ENCODE assay signal across 8 cellular contexts in the genomic region with DNA sequence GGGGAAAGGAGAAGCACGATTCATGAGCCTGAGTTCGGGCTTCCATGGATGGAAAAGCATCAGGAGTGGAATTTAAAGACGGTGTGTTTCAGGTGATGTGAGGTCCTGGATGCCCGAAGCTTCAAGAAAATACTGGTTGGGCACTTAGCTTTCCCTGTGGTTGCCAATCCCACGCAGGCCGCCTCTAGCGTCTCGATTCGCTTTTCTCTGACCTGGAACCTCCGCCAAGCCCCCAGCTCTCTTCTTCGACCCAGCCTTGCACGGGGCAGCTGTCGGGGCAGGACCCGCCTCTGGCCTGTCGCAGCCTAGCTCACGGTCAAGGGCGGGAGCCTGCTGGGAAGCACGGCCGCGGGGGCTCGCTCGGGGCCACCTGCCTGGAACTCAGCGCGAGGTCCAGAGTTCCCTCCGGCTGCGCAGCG. TPM values are rescaled to one million over a fixed set of nuclear protein-coding genes. Genes with fewer than 3 reads are reported as not detected.
DNase-seq lines count a peak whose midpoint lies in the region; ATAC-seq and TF ChIP-seq lines count a peak whose summit lies in the region.

No MANE protein-coding gene starts in this region.

- H3K4me1 Mint-ChIP-seq in neural progenitor cell: peaks cover 11% of the 10 kb centered on the region

- H3K36me3 ChIP-seq in BLaER1: peaks cover 28% of the 10 kb centered on the region
- H3K36me3 ChIP-seq in NT2/D1 (ENCODE audit: insufficient read depth, insufficient read length, low read length): no peaks in the 10 kb centered on the region
- peaks cover 8% of the 10 kb centered on the region for H3K36me3 ChIP-seq in neural progenitor cell

- H3K4me1 ChIP-seq in BLaER1 (peaks cover 12% of the 10 kb centered on the region), NT2/D1 (ENCODE audit: insufficient read depth, insufficient read length) (no peaks in the 10 kb centered on the region), neural progenitor cell (peaks cover 8% of the 10 kb centered on the region)

- H4K20me1 ChIP-seq in BLaER1 (no peaks in the 10 kb centered on the region), neural progenitor cell (ENCODE audit: low read depth) (no peaks in the 10 kb centered on the region)

- H3K9ac ChIP-seq in BLaER1: no peak overlapping the region
- H3K9ac ChIP-seq in NT2/D1 (ENCODE audit: insufficient read length, low read depth): peak overlapping the region; percentile 67
- no peak overlapping the region for H3K9ac ChIP-seq in neural progenitor cell

- H3K4me3 Mint-ChIP-seq in neural progenitor cell: peak overlapping the region; percentile 79

- TF ChIP-seq CTCF in epithelial cell of esophagus (IDR thresholded peaks at IDR 0.05; ENCODE audit: insufficient read depth, low read depth, low read length, missing control alignments): no peak
- TF ChIP-seq CTCF in neural progenitor cell (IDR thresholded peaks at IDR 0.05): no peak

- no peak overlapping the region for H3K27ac Mint-ChIP-seq in neural progenitor cell

- H3K4me3 ChIP-seq in BLaER1: peak overlapping the region; percentile 60
- H3K4me3 ChIP-seq in NT2/D1 (ENCODE audit: insufficient read length, low read depth): peak overlapping the region; percentile 46
- H3K4me3 ChIP-seq in epithelial cell of esophagus (ENCODE audit: low read length): peak overlapping the region; percentile 51
- peak overlapping the region; percentile 65 for H3K4me3 ChIP-seq in neural progenitor cell

- H3F3A ChIP-seq in neural progenitor cell (ENCODE audit: low read depth): peaks cover 4% of the 10 kb centered on the region

- ATAC-seq in HG02610 (IDR thresholded peaks at IDR 0.05; ENCODE audit: unreplicated experiment) (no peak), HG03439 (IDR thresholded peaks at IDR 0.05; ENCODE audit: unreplicated experiment) (no peak)

- H3K4me2 ChIP-seq in BLaER1: peak overlapping the region; percentile 70
- H3K4me2 ChIP-seq in neural progenitor cell: peak overlapping the region; percentile 99

- H3K36me3 Mint-ChIP-seq in neural progenitor cell: no peaks in the 10 kb centered on the region

- H3K9me3 Mint-ChIP-seq in neural progenitor cell: peaks cover 25% of the 10 kb centered on the region

- H3K27ac ChIP-seq in BLaER1 (no peak overlapping the region), neural progenitor cell (no peak overlapping the region)

- H3K9me3 ChIP-seq in BLaER1: peaks cover 61% of the 10 kb centered on the region
- H3K9me3 ChIP-seq in NT2/D1 (ENCODE audit: insufficient read depth, low read length): peaks cover 19% of the 10 kb centered on the region
- no peaks in the 10 kb centered on the region for H3K9me3 ChIP-seq in neural progenitor cell (ENCODE audit: low read depth)

- H3K27me3 Mint-ChIP-seq in neural progenitor cell (ENCODE audit: insufficient read depth, low read depth): peaks cover 36% of the 10 kb centered on the region

- DNase-seq in NT2/D1 (ENCODE audit: low read depth, low spot score) (no peak), epithelial cell of esophagus (ENCODE audit: low read depth) (no peak), neural progenitor cell (ENCODE audit: low spot score) (no peak), T1000 (lab: John Stamatoyannopoulos, UW) (no peak), AML-193 (lab: John Stamatoyannopoulos, UW) (no peak)

- peak overlapping the region; percentile 96 for H2AFZ ChIP-seq in neural progenitor cell (replicated peaks)

- no peaks in the 10 kb centered on the region for H3K79me2 ChIP-seq in neural progenitor cell (ENCODE audit: low read depth)

- H3K27me3 ChIP-seq in BLaER1 (peaks cover 39% of the 10 kb centered on the region), NT2/D1 (ENCODE audit: insufficient read depth, insufficient read length) (peaks cover 47% of the 10 kb centered on the region), neural progenitor cell (peaks cover 55% of the 10 kb centered on the region)

RNA-seq across cellular contexts. Expression of gene TLR2, which starts 0.3 kb away (rescaled TPM):
- total RNA-seq in neural progenitor cell (ENCODE audit: low replicate concordance): 0.22 and 0.34 TPM in 2 replicates
